In the genomic region with DNA sequence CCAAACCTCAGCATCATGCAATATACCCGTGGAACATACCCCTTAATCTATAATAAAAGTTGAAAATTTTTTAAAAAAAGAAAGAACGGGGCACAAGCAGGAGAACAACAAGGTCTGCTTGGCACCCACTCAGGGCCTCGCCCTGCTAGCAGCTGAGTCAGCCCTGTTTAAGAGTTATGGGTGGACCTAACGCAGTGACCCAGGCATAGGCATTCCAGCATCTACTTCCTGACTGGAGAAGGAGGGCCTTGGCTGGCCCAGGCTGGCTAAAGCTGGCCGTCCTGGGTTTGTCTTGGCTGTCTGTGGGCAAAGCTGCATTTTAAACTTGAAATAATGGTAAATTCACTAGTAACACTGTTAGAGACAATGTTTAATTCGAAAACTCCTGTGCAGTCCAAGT, we compare ENCODE assay signal across 9 cellular contexts.
DNase-seq lines count a peak whose midpoint lies in the region; ATAC-seq and TF ChIP-seq lines count a peak whose summit lies in the region.
"Had no signal": no experiment of that assay in that cellular context is flagged by ENCODE, and none has a peak within 500 bp of the region (broad histone marks: within the 10 kb centered on the region; RNA-seq: fewer than 3 reads in every experiment).

No MANE protein-coding gene starts in this region.

- H3K27me3 Mint-ChIP-seq in endodermal cell (ENCODE audit: insufficient read depth), result no peaks in the 10 kb centered on the region
- peaks cover 4% of the 10 kb centered on the region for H3K27me3 Mint-ChIP-seq in activated CD4-positive, alpha-beta memory T cell treated with anti-CD3 and anti-CD28 coated beads, Interleukin-2, amount 10 ng/mL, durations not matched to agents 7 days and 5 days

- H3K36me3 ChIP-seq in endodermal cell (ENCODE audit: control insufficient read depth, insufficient read depth, low read length), result no peaks in the 10 kb centered on the region

- no peak overlapping the region for H3K9ac ChIP-seq in endodermal cell (ENCODE audit: extremely low read depth, low read length, poor library complexity, severe bottlenecking)

- H3K27me3 ChIP-seq in endodermal cell (ENCODE audit: control insufficient read depth, insufficient read depth, low read length, poor library complexity, severe bottlenecking), result no peaks in the 10 kb centered on the region

- ATAC-seq in Right ventricle myocardium superior (ENCODE audit: poor library complexity) (no peak), Right ventricle myocardium inferior (no peak), HG02798 (IDR thresholded peaks at IDR 0.05; ENCODE audit: poor library complexity, unreplicated experiment) (no peak)

- no peak for TF ChIP-seq POLR2A in lower leg skin (IDR thresholded peaks at IDR 0.05)

- H3K9me3 ChIP-seq in endodermal cell (ENCODE audit: control insufficient read depth, low read length), result no peaks in the 10 kb centered on the region

- H3K36me3 Mint-ChIP-seq in endodermal cell (ENCODE audit: low read depth), result no peaks in the 10 kb centered on the region
- no peaks in the 10 kb centered on the region for H3K36me3 Mint-ChIP-seq in activated CD4-positive, alpha-beta memory T cell treated with anti-CD3 and anti-CD28 coated beads, Interleukin-2, amount 10 ng/mL, durations not matched to agents 7 days and 5 days (ENCODE audit: low read depth)

- intact Hi-C loops in Right ventricle myocardium superior (cut with DNase I) (no loop called here), Right ventricle myocardium inferior (cut with DNase I) (no loop called here), lower leg skin (cut with DNase I; ENCODE audit: low total_unique reads) (no loop called here)

- CTCF ChIA-PET in activated CD4-positive, alpha-beta memory T cell treated with anti-CD3 and anti-CD28 coated beads, Interleukin-2, amount 10 ng/mL, durations not matched to agents 7 days and 5 days (lab: Charles Lee), result no interaction called here

- whole genome bisulfite sequencing in endodermal cell (ENCODE audit: insufficient coverage in 1 of 2, insufficient read length in 1 of 2), 2 experiments, result 91 to 100% methylated on average over 2 to 6 of the region's 6 CpGs
- 45 to 56% methylated on average over 6 of the region's 6 CpGs for WGBS in lower leg skin, 2 donors

- TF ChIP-seq CTCF in endodermal cell (conservative IDR thresholded peaks at IDR 0.05) (no peak), lower leg skin (IDR thresholded peaks at IDR 0.05) (no peak), GM13976 (IDR thresholded peaks at IDR 0.05; ENCODE audit: borderline replicate concordance, control extremely low read depth, extremely low read depth, insufficient read depth, missing control alignments) (no peak)

- H3K9me3 Mint-ChIP-seq in endodermal cell, result no peaks in the 10 kb centered on the region
- no peaks in the 10 kb centered on the region for H3K9me3 Mint-ChIP-seq in activated CD4-positive, alpha-beta memory T cell treated with anti-CD3 and anti-CD28 coated beads, Interleukin-2, amount 10 ng/mL, durations not matched to agents 7 days and 5 days

- peaks cover 42% of the 10 kb centered on the region for H3K4me1 Mint-ChIP-seq in endodermal cell
- H3K4me1 Mint-ChIP-seq in activated CD4-positive, alpha-beta memory T cell treated with anti-CD3 and anti-CD28 coated beads, Interleukin-2, amount 10 ng/mL, durations not matched to agents 7 days and 5 days, result no peaks in the 10 kb centered on the region

- H3K27ac ChIP-seq in endodermal cell (ENCODE audit: low read depth, low read length), result no peak overlapping the region

- in situ Hi-C loops in GM13976 (cut with MboI; ENCODE audit: low sequenced_read_pairs, unreplicated experiment), result no loop called here

- H3K27ac Mint-ChIP-seq in endodermal cell, result peak overlapping the region; percentile 61
- no peak overlapping the region for H3K27ac Mint-ChIP-seq in activated CD4-positive, alpha-beta memory T cell treated with anti-CD3 and anti-CD28 coated beads, Interleukin-2, amount 10 ng/mL, durations not matched to agents 7 days and 5 days

- peaks cover 7% of the 10 kb centered on the region for H3K4me1 ChIP-seq in endodermal cell (ENCODE audit: control insufficient read depth, insufficient read depth, low read length)

- POLR2A ChIA-PET in activated CD4-positive, alpha-beta memory T cell treated with anti-CD3 and anti-CD28 coated beads, Interleukin-2, amount 10 ng/mL, durations not matched to agents 7 days and 5 days (lab: Charles Lee), result no interaction called here

- H3K4me3 ChIP-seq in endodermal cell (ENCODE audit: low read length) (no peak overlapping the region), lower leg skin (ENCODE audit: low read depth, poor library complexity, severe bottlenecking) (no peak overlapping the region)

- no peak overlapping the region for H3K4me3 Mint-ChIP-seq in endodermal cell
- H3K4me3 Mint-ChIP-seq in activated CD4-positive, alpha-beta memory T cell treated with anti-CD3 and anti-CD28 coated beads, Interleukin-2, amount 10 ng/mL, durations not matched to agents 7 days and 5 days, result no peak overlapping the region

- DNase-seq in Right ventricle myocardium superior, result peak; percentile 50
- no peak for DNase-seq in Right ventricle myocardium inferior (ENCODE audit: missing footprints)
- no peak for DNase-seq in endodermal cell
- peak; percentile 50 to 85 for DNase-seq in lower leg skin (ENCODE audit: low spot score in 2 of 2)
- DNase-seq in activated CD4-positive, alpha-beta memory T cell treated with anti-CD3 and anti-CD28 coated beads, Interleukin-2, amount 10 ng/mL, durations not matched to agents 7 days and 5 days, result no peak
- no peak for DNase-seq in GM13976 (ENCODE audit: low spot score)
- DNase-seq in activated CD8-positive, alpha-beta memory T cell treated with anti-CD3 and anti-CD28 coated beads, Interleukin-2, amount 50 U/mL, for 4 hours, result no peak
- DNase-seq: stimulated activated naive CD4-positive, alpha-beta T cell had no signal

Comparison
In these comparisons a context has a peak if more than half of its experiments do, and no peak if none do; other contexts are left out.
1. DNase-seq: peak in Right ventricle myocardium superior (single experiment) and lower leg skin (2 of 2); none in Right ventricle myocardium inferior (single experiment), endodermal cell (single experiment), activated CD4-positive, alpha-beta memory T cell treated with anti-CD3 and anti-CD28 coated beads, Interleukin-2, amount 10 ng/mL, durations not matched to agents 7 days and 5 days (single experiment), GM13976 (single experiment) and activated CD8-positive, alpha-beta memory T cell treated with anti-CD3 and anti-CD28 coated beads, Interleukin-2, amount 50 U/mL, for 4 hours (single experiment).